Comparison of ENCODE assay signal across 21 cellular contexts in genomic region chr2:88471083-88471942, GRCh38. TPM values are rescaled to one million over a fixed set of nuclear protein-coding genes. Genes with fewer than 3 reads are reported as not detected.
"Had no signal": no experiment of that assay in that cellular context is flagged by ENCODE, and none has a peak within 500 bp of the region (broad histone marks: within the 10 kb centered on the region; RNA-seq: fewer than 3 reads in every experiment).

No MANE protein-coding gene starts in this region.

- H3K4me3 Mint-ChIP-seq: activated CD4-positive, alpha-beta memory T cell treated with anti-CD3 and anti-CD28 coated beads for 36 hours; activated CD8-positive, alpha-beta memory T cell treated with anti-CD3 and anti-CD28 coated beads, Interleukin-2, amount 10 ng/mL, durations not matched to agents 7 days and 5 days; activated naive CD4-positive, alpha-beta T cell treated with anti-CD3 and anti-CD28 coated beads, Interleukin-2, amount 10 ng/mL, durations not matched to agents 7 days and 5 days; activated T-cell treated with anti-CD3 and anti-CD28 coated beads, Interleukin-2, amount 50 U/mL, for 24 hours; dendritic cell treated with granulocyte-macrophage colony-stimulating factor and Interleukin-4, amounts not matched to agents 40 ng/mL and 50 ng/mL, for 4 days; effector memory CD8-positive, alpha-beta T cell; memory B cell; naive thymus-derived CD4-positive, alpha-beta T cell; stimulated activated effector memory CD8-positive, alpha-beta T cell treated with anti-CD3 and anti-CD28 coated beads, Interleukin-12 subunit alpha, Interleukin-12 subunit beta, amount 100 ng/mL, for 72 hours had no signal

- DNase-seq: activated CD4-positive, alpha-beta memory T cell treated with anti-CD3 and anti-CD28 coated beads for 36 hours; activated CD8-positive, alpha-beta memory T cell treated with anti-CD3 and anti-CD28 coated beads, Interleukin-2, amount 10 ng/mL, durations not matched to agents 7 days and 5 days; activated naive CD4-positive, alpha-beta T cell treated with anti-CD3 and anti-CD28 coated beads, Interleukin-2, amount 10 ng/mL, durations not matched to agents 7 days and 5 days; activated T-cell treated with anti-CD3 and anti-CD28 coated beads, Interleukin-2, amount 50 U/mL, for 24 hours; cerebellar nuclear complex; effector memory CD8-positive, alpha-beta T cell; foreskin melanocyte; mucosa of descending colon; naive thymus-derived CD4-positive, alpha-beta T cell; pancreas; sigmoid colon; T1000 had no signal

- H3K36me3 ChIP-seq: ascending aorta, breast epithelium, pancreas, sigmoid colon, thoracic aorta had no signal

- H3K36me3 Mint-ChIP-seq: activated CD4-positive, alpha-beta memory T cell treated with anti-CD3 and anti-CD28 coated beads for 36 hours; activated CD8-positive, alpha-beta memory T cell treated with anti-CD3 and anti-CD28 coated beads, Interleukin-2, amount 10 ng/mL, durations not matched to agents 7 days and 5 days; activated naive CD4-positive, alpha-beta T cell treated with anti-CD3 and anti-CD28 coated beads, Interleukin-2, amount 10 ng/mL, durations not matched to agents 7 days and 5 days; memory B cell; naive thymus-derived CD4-positive, alpha-beta T cell; stimulated activated effector memory CD8-positive, alpha-beta T cell treated with anti-CD3 and anti-CD28 coated beads, Interleukin-12 subunit alpha, Interleukin-12 subunit beta, amount 100 ng/mL, for 72 hours had no signal

- H3K4me1 ChIP-seq: ascending aorta, breast epithelium, pancreas, sigmoid colon had no signal

- H3K4me1 Mint-ChIP-seq: activated CD8-positive, alpha-beta memory T cell treated with anti-CD3 and anti-CD28 coated beads, Interleukin-2, amount 10 ng/mL, durations not matched to agents 7 days and 5 days; activated naive CD4-positive, alpha-beta T cell treated with anti-CD3 and anti-CD28 coated beads, Interleukin-2, amount 10 ng/mL, durations not matched to agents 7 days and 5 days; memory B cell; naive thymus-derived CD4-positive, alpha-beta T cell; stimulated activated effector memory CD8-positive, alpha-beta T cell treated with anti-CD3 and anti-CD28 coated beads, Interleukin-12 subunit alpha, Interleukin-12 subunit beta, amount 100 ng/mL, for 72 hours had no signal

- H3K27me3 ChIP-seq: ascending aorta, pancreas had no signal

- ATAC-seq: activated CD8-positive, alpha-beta memory T cell treated with anti-CD3 and anti-CD28 coated beads, Interleukin-2, amount 10 ng/mL, durations not matched to agents 7 days and 5 days; effector memory CD8-positive, alpha-beta T cell; mucosa of descending colon; naive thymus-derived CD4-positive, alpha-beta T cell; pancreas; stimulated activated effector memory CD8-positive, alpha-beta T cell treated with anti-CD3 and anti-CD28 coated beads, Interleukin-12 subunit alpha, Interleukin-12 subunit beta, amount 100 ng/mL, for 72 hours had no signal

- H3K27ac ChIP-seq: ascending aorta, breast epithelium, epithelial cell of prostate, pancreas, sigmoid colon, thoracic aorta had no signal

- H3K9me3 ChIP-seq: ascending aorta, breast epithelium, mucosa of descending colon, pancreas, sigmoid colon, thoracic aorta had no signal

- H3K9me3 Mint-ChIP-seq: activated CD4-positive, alpha-beta memory T cell treated with anti-CD3 and anti-CD28 coated beads for 36 hours; activated naive CD4-positive, alpha-beta T cell treated with anti-CD3 and anti-CD28 coated beads, Interleukin-2, amount 10 ng/mL, durations not matched to agents 7 days and 5 days; activated T-cell treated with anti-CD3 and anti-CD28 coated beads, Interleukin-2, amount 50 U/mL, for 24 hours; dendritic cell treated with granulocyte-macrophage colony-stimulating factor and Interleukin-4, amounts not matched to agents 40 ng/mL and 50 ng/mL, for 4 days; effector memory CD8-positive, alpha-beta T cell had no signal

- H3K27me3 Mint-ChIP-seq: dendritic cell treated with granulocyte-macrophage colony-stimulating factor and Interleukin-4, amounts not matched to agents 40 ng/mL and 50 ng/mL, for 4 days had no signal

- H3K4me3 ChIP-seq: ascending aorta, breast epithelium, mucosa of descending colon, pancreas, sigmoid colon, thoracic aorta had no signal

- H3K27ac Mint-ChIP-seq: activated CD4-positive, alpha-beta memory T cell treated with anti-CD3 and anti-CD28 coated beads for 36 hours; activated CD8-positive, alpha-beta memory T cell treated with anti-CD3 and anti-CD28 coated beads, Interleukin-2, amount 10 ng/mL, durations not matched to agents 7 days and 5 days; activated naive CD4-positive, alpha-beta T cell treated with anti-CD3 and anti-CD28 coated beads, Interleukin-2, amount 10 ng/mL, durations not matched to agents 7 days and 5 days; activated T-cell treated with anti-CD3 and anti-CD28 coated beads, Interleukin-2, amount 50 U/mL, for 24 hours; dendritic cell treated with granulocyte-macrophage colony-stimulating factor and Interleukin-4, amounts not matched to agents 40 ng/mL and 50 ng/mL, for 4 days; effector memory CD8-positive, alpha-beta T cell; memory B cell; naive thymus-derived CD4-positive, alpha-beta T cell; stimulated activated effector memory CD8-positive, alpha-beta T cell treated with anti-CD3 and anti-CD28 coated beads, Interleukin-12 subunit alpha, Interleukin-12 subunit beta, amount 100 ng/mL, for 72 hours had no signal

RNA-seq across cellular contexts. Expression of gene FOXI3, which starts 18.8 kb away (rescaled TPM):
- total RNA-seq: activated CD4-positive, alpha-beta memory T cell treated with anti-CD3 and anti-CD28 coated beads for 36 hours; activated CD8-positive, alpha-beta memory T cell treated with anti-CD3 and anti-CD28 coated beads, Interleukin-2, amount 10 ng/mL, durations not matched to agents 7 days and 5 days; ascending aorta; breast epithelium; fibroblast of lung; mucosa of descending colon; naive thymus-derived CD4-positive, alpha-beta T cell; pancreas; sigmoid colon; thoracic aorta; urinary bladder had no signal
